In genomic region chr12:48865141-48865440, GRCh38 we compare ENCODE assay signal across 8 cellular contexts. TPM values are rescaled to one million over a fixed set of nuclear protein-coding genes. Genes with fewer than 3 reads are reported as not detected.
DNase-seq lines count a peak whose midpoint lies in the region; ATAC-seq and TF ChIP-seq lines count a peak whose summit lies in the region.

No MANE protein-coding gene starts in this region.

- H3K27ac Mint-ChIP-seq in activated CD4-positive, alpha-beta T cell treated with anti-CD3 and anti-CD28 coated beads, Interleukin-2, amount 10 ng/mL, durations not matched to agents 7 days and 5 days = no peak overlapping the region
- H3K27ac Mint-ChIP-seq in activated T-helper 2 cell treated with anti-CD3 and anti-CD28 coated beads, Interferon-gamma antibody, Interleukin-2, Interleukin-4, amounts not matched to agents 10 μg/mL and 5 μg/mL and 100 μg/mL, durations not matched to agents 14 hours and 24 hours and 36 hours = peak overlapping the region; percentile 39

- peak; percentile 11 for DNase-seq in activated CD4-positive, alpha-beta T cell treated with anti-CD3 and anti-CD28 coated beads, Interleukin-2, amount 10 ng/mL, durations not matched to agents 7 days and 5 days
- DNase-seq in activated CD4-positive, alpha-beta T cell treated with anti-CD3 and anti-CD28 coated beads for 48 hours = no peak
- no peak for DNase-seq in activated T-helper 2 cell treated with anti-CD3 and anti-CD28 coated beads, Interferon-gamma antibody, Interleukin-2, Interleukin-4, amounts not matched to agents 10 μg/mL and 5 μg/mL and 100 μg/mL, durations not matched to agents 14 hours and 24 hours and 36 hours (ENCODE audit: low spot score)
- DNase-seq in kidney epithelial cell (ENCODE audit: low read depth) = no peak
- DNase-seq in thoracic aorta (ENCODE audit: low spot score) = no peak
- no peak for DNase-seq in DMS 273 (lab: John Stamatoyannopoulos, UW; ENCODE audit: unreplicated experiment)
- no peak for DNase-seq in NOMO-1 treated with DMSO at 0.1 percent for 48 hours (lab: John Stamatoyannopoulos, UW; ENCODE audit: unreplicated experiment)
- DNase-seq in COLO829 (ENCODE audit: low spot score) = no peak

- TF ChIP-seq CTCF in kidney epithelial cell (IDR thresholded peaks at IDR 0.05; ENCODE audit: insufficient read depth, low read length, poor library complexity, severe bottlenecking) = no peak
- no peak for TF ChIP-seq CTCF in thoracic aorta (IDR thresholded peaks at IDR 0.05)

- CTCF ChIA-PET in activated CD4-positive, alpha-beta T cell treated with anti-CD3 and anti-CD28 coated beads, Interleukin-2, amount 10 ng/mL, durations not matched to agents 7 days and 5 days (lab: Charles Lee) = interaction anchor here (0.8 to 8.3 kb wide), 9 partner anchors 9 to 131 kb away, joined by 3 to 63 read pairs (median 5); partner anchors contain the start of gene DDX23

- no peak for ATAC-seq in thoracic aorta (ENCODE audit: insufficient number of reproducible peaks, low FRiP score, low read depth)

- POLR2A ChIA-PET in activated CD4-positive, alpha-beta T cell treated with anti-CD3 and anti-CD28 coated beads, Interleukin-2, amount 10 ng/mL, durations not matched to agents 7 days and 5 days (lab: Charles Lee) = interaction anchor here (1.4 kb wide), 1 partner anchor 13 kb away, joined by 5 read pairs; the partner anchor contains the start of gene DDX23

- no peaks in the 10 kb centered on the region for H3K36me3 Mint-ChIP-seq in activated CD4-positive, alpha-beta T cell treated with anti-CD3 and anti-CD28 coated beads, Interleukin-2, amount 10 ng/mL, durations not matched to agents 7 days and 5 days (ENCODE audit: low read depth)
- peaks cover 6% of the 10 kb centered on the region for H3K36me3 Mint-ChIP-seq in activated T-helper 2 cell treated with anti-CD3 and anti-CD28 coated beads, Interferon-gamma antibody, Interleukin-2, Interleukin-4, amounts not matched to agents 10 μg/mL and 5 μg/mL and 100 μg/mL, durations not matched to agents 14 hours and 24 hours and 36 hours (ENCODE audit: low read depth)

- peaks cover 5 to 9% of the 10 kb centered on the region in 2 donors for H3K4me1 ChIP-seq in thoracic aorta (ENCODE audit: control insufficient read depth in 1 of 2, low read depth in 2 of 2)

- peak overlapping the region; percentile 86 for H3K4me3 Mint-ChIP-seq in activated CD4-positive, alpha-beta T cell treated with anti-CD3 and anti-CD28 coated beads, Interleukin-2, amount 10 ng/mL, durations not matched to agents 7 days and 5 days
- H3K4me3 Mint-ChIP-seq in activated T-helper 2 cell treated with anti-CD3 and anti-CD28 coated beads, Interferon-gamma antibody, Interleukin-2, Interleukin-4, amounts not matched to agents 10 μg/mL and 5 μg/mL and 100 μg/mL, durations not matched to agents 14 hours and 24 hours and 36 hours (ENCODE audit: low read depth) = peak overlapping the region; percentile 88

- peaks cover 25% of the 10 kb centered on the region for H3K27me3 ChIP-seq in kidney epithelial cell (ENCODE audit: control insufficient read depth, insufficient read depth, low read length)
- no peaks in the 10 kb centered on the region for H3K27me3 ChIP-seq in thoracic aorta (replicated peaks; ENCODE audit: insufficient read depth)

- H3K9me3 Mint-ChIP-seq in activated CD4-positive, alpha-beta T cell treated with anti-CD3 and anti-CD28 coated beads, Interleukin-2, amount 10 ng/mL, durations not matched to agents 7 days and 5 days = no peaks in the 10 kb centered on the region
- no peaks in the 10 kb centered on the region for H3K9me3 Mint-ChIP-seq in activated T-helper 2 cell treated with anti-CD3 and anti-CD28 coated beads, Interferon-gamma antibody, Interleukin-2, Interleukin-4, amounts not matched to agents 10 μg/mL and 5 μg/mL and 100 μg/mL, durations not matched to agents 14 hours and 24 hours and 36 hours

- H3K27me3 Mint-ChIP-seq in activated CD4-positive, alpha-beta T cell treated with anti-CD3 and anti-CD28 coated beads, Interleukin-2, amount 10 ng/mL, durations not matched to agents 7 days and 5 days = peaks cover 27% of the 10 kb centered on the region
- H3K27me3 Mint-ChIP-seq in activated T-helper 2 cell treated with anti-CD3 and anti-CD28 coated beads, Interferon-gamma antibody, Interleukin-2, Interleukin-4, amounts not matched to agents 10 μg/mL and 5 μg/mL and 100 μg/mL, durations not matched to agents 14 hours and 24 hours and 36 hours (ENCODE audit: low read depth) = peaks cover 27% of the 10 kb centered on the region

- peaks cover 25% of the 10 kb centered on the region for H3K4me1 Mint-ChIP-seq in activated CD4-positive, alpha-beta T cell treated with anti-CD3 and anti-CD28 coated beads, Interleukin-2, amount 10 ng/mL, durations not matched to agents 7 days and 5 days
- peaks cover 20% of the 10 kb centered on the region for H3K4me1 Mint-ChIP-seq in activated T-helper 2 cell treated with anti-CD3 and anti-CD28 coated beads, Interferon-gamma antibody, Interleukin-2, Interleukin-4, amounts not matched to agents 10 μg/mL and 5 μg/mL and 100 μg/mL, durations not matched to agents 14 hours and 24 hours and 36 hours (ENCODE audit: low read depth)

- intact Hi-C loops in activated T-helper 2 cell treated with anti-CD3 and anti-CD28 coated beads, Interferon-gamma antibody, Interleukin-2, Interleukin-4, amounts not matched to agents 10 μg/mL and 5 μg/mL and 100 μg/mL, durations not matched to agents 14 hours and 24 hours and 36 hours (cut with micrococcal nuclease) = loop anchor here (1.0 kb wide), 1 partner anchor 12 kb away; no protein-coding TSS in a partner anchor

- H3K9me3 ChIP-seq in thoracic aorta = no peaks in the 10 kb centered on the region

- peak overlapping the region; percentile 60 for H3K4me3 ChIP-seq in kidney epithelial cell (ENCODE audit: low read depth, low read length)
- H3K4me3 ChIP-seq in thoracic aorta = peak overlapping the region; percentile 77

- H3K36me3 ChIP-seq in kidney epithelial cell (ENCODE audit: control insufficient read depth, insufficient read depth, low read length) (no peaks in the 10 kb centered on the region), thoracic aorta (no peaks in the 10 kb centered on the region)

- no peak overlapping the region for H3K27ac ChIP-seq in thoracic aorta

RNA-seq across cellular contexts. Expression of gene RND1, which starts 0.6 kb away (rescaled TPM):
- total RNA-seq in activated CD4-positive, alpha-beta T cell treated with anti-CD3 and anti-CD28 coated beads, Interleukin-2, amount 10 ng/mL, durations not matched to agents 7 days and 5 days = 1 to 10 TPM; 1.1 to 1.2 TPM
- total RNA-seq in activated T-helper 2 cell treated with anti-CD3 and anti-CD28 coated beads, Interferon-gamma antibody, Interleukin-2, Interleukin-4, amounts not matched to agents 10 μg/mL and 5 μg/mL and 100 μg/mL, durations not matched to agents 14 hours and 24 hours and 36 hours = 3.5 and 4.7 TPM in 2 replicates
- total RNA-seq in kidney epithelial cell = 9.9 and 10.7 TPM in 2 replicates
- 1 to 10 TPM; 1.8 to 2.6 TPM for total RNA-seq in thoracic aorta

RNA-seq across cellular contexts. Expression of gene DDX23, which starts 13.1 kb away (rescaled TPM):
- 100 to 1,000 TPM; 143 to 144 TPM for total RNA-seq in activated CD4-positive, alpha-beta T cell treated with anti-CD3 and anti-CD28 coated beads, Interleukin-2, amount 10 ng/mL, durations not matched to agents 7 days and 5 days
- total RNA-seq in activated T-helper 2 cell treated with anti-CD3 and anti-CD28 coated beads, Interferon-gamma antibody, Interleukin-2, Interleukin-4, amounts not matched to agents 10 μg/mL and 5 μg/mL and 100 μg/mL, durations not matched to agents 14 hours and 24 hours and 36 hours = 114 and 124 TPM in 2 replicates
- total RNA-seq in kidney epithelial cell (64.1 and 65.1 TPM in 2 replicates), thoracic aorta (10 to 100 TPM; 53.7 to 92.6 TPM)

RNA-seq across cellular contexts. Expression of gene CACNB3, which starts 46.8 kb away (rescaled TPM):
- total RNA-seq in activated CD4-positive, alpha-beta T cell treated with anti-CD3 and anti-CD28 coated beads, Interleukin-2, amount 10 ng/mL, durations not matched to agents 7 days and 5 days = 10 to 100 TPM; 14.9 to 19.9 TPM
- 11.5 and 13.1 TPM in 2 replicates for total RNA-seq in activated T-helper 2 cell treated with anti-CD3 and anti-CD28 coated beads, Interferon-gamma antibody, Interleukin-2, Interleukin-4, amounts not matched to agents 10 μg/mL and 5 μg/mL and 100 μg/mL, durations not matched to agents 14 hours and 24 hours and 36 hours
- 24.5 and 25.4 TPM in 2 replicates for total RNA-seq in kidney epithelial cell
- 10 to 100 TPM; 17.8 to 30.5 TPM for total RNA-seq in thoracic aorta
